13 cellular contexts compared by ENCODE assay signal in the genomic region with DNA sequence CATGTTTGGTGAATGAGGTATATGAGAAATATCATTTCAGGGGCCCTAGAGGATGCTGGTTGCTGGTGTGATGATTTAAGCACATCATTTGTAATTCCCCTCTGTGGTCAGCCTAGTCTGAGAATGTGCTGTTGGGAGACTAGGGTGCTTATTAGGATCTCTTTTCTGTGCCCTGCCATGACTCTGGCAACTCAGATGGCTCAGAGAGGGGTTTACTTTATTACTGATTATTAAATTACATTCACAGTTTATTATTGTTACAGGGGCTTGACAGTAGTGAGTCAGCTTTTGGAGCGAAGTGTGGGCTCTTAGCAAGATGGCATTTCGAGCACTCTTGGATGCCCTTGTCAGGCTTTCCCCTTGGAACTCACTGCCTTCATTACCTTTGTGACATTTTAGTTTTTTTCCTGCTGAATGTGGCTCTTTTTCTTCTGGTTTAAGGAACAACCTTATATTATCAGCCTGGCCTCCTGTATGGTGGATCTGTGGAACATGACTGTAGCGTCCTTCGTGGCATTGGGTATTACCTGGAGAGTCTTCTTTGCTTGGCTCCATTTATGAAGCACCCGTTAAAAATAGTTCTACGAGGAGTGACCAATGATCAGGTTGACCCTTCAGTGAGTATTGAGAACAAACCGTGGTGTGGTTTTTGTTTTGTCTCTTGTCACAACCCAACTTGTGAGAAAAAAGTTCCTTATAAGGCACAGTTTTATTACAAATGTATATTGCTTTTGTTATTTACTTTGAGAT.
"Had no signal": no experiment of that assay in that cellular context is flagged by ENCODE, and none has a peak within 500 bp of the region (broad histone marks: within the 10 kb centered on the region; RNA-seq: fewer than 3 reads in every experiment).

No MANE protein-coding gene starts in this region.

- H3K9me3 Mint-ChIP-seq: activated naive CD8-positive, alpha-beta T cell treated with anti-CD3 and anti-CD28 coated beads, Interleukin-2, amount 10 ng/mL, durations not matched to agents 7 days and 5 days; naive B cell; stimulated activated naive B cell treated with anti-CD40 and anti-IgM and Interleukin-4, amounts not matched to agents 10 μg/mL and 1 μg/mL and 100 μg/mL, for 72 hours had no signal

- H3K4me1 ChIP-seq: suprapubic skin had no signal

- ATAC-seq: gastroesophageal sphincter; stimulated activated naive B cell treated with anti-CD40 and anti-IgM and Interleukin-4, amounts not matched to agents 10 μg/mL and 1 μg/mL and 100 μg/mL, for 72 hours had no signal

- DNase-seq: activated CD4-positive, alpha-beta T cell treated with anti-CD3 and anti-CD28 coated beads, Interleukin-2, amount 50 U/mL, for 4 hours; activated naive CD8-positive, alpha-beta T cell treated with anti-CD3 and anti-CD28 coated beads, Interleukin-2, amount 10 ng/mL, durations not matched to agents 7 days and 5 days; anterior cingulate cortex; hippocampal formation; kidney glomerular epithelial cell; lower lobe of right lung; midbrain; naive B cell; spleen; stimulated activated CD4-positive, alpha-beta T cell treated with anti-CD3 and anti-CD28 coated beads, Interleukin-2, amount 100 ng/mL, for 24 hours; stimulated activated naive B cell treated with anti-CD40 and anti-IgM and Interleukin-4, amounts not matched to agents 10 μg/mL and 1 μg/mL and 100 μg/mL, for 72 hours had no signal

- H3K27me3 Mint-ChIP-seq: activated naive CD8-positive, alpha-beta T cell treated with anti-CD3 and anti-CD28 coated beads, Interleukin-2, amount 10 ng/mL, durations not matched to agents 7 days and 5 days; naive B cell; stimulated activated naive B cell treated with anti-CD40 and anti-IgM and Interleukin-4, amounts not matched to agents 10 μg/mL and 1 μg/mL and 100 μg/mL, for 72 hours had no signal

- H3K27ac ChIP-seq: gastroesophageal sphincter, lower lobe of right lung, spleen, suprapubic skin had no signal

- H3K9me3 ChIP-seq: gastroesophageal sphincter, lower lobe of right lung, spleen, suprapubic skin had no signal

- H3K27ac Mint-ChIP-seq: activated naive CD8-positive, alpha-beta T cell treated with anti-CD3 and anti-CD28 coated beads, Interleukin-2, amount 10 ng/mL, durations not matched to agents 7 days and 5 days had no signal

- H3K4me3 ChIP-seq: gastroesophageal sphincter, lower lobe of right lung, spleen, suprapubic skin had no signal

- H3K4me3 Mint-ChIP-seq: activated naive CD8-positive, alpha-beta T cell treated with anti-CD3 and anti-CD28 coated beads, Interleukin-2, amount 10 ng/mL, durations not matched to agents 7 days and 5 days; naive B cell; stimulated activated naive B cell treated with anti-CD40 and anti-IgM and Interleukin-4, amounts not matched to agents 10 μg/mL and 1 μg/mL and 100 μg/mL, for 72 hours had no signal

- H3K27me3 ChIP-seq: gastroesophageal sphincter, spleen, suprapubic skin had no signal
